Comparison of ENCODE assay signal across 1 cellular context in the genomic region with DNA sequence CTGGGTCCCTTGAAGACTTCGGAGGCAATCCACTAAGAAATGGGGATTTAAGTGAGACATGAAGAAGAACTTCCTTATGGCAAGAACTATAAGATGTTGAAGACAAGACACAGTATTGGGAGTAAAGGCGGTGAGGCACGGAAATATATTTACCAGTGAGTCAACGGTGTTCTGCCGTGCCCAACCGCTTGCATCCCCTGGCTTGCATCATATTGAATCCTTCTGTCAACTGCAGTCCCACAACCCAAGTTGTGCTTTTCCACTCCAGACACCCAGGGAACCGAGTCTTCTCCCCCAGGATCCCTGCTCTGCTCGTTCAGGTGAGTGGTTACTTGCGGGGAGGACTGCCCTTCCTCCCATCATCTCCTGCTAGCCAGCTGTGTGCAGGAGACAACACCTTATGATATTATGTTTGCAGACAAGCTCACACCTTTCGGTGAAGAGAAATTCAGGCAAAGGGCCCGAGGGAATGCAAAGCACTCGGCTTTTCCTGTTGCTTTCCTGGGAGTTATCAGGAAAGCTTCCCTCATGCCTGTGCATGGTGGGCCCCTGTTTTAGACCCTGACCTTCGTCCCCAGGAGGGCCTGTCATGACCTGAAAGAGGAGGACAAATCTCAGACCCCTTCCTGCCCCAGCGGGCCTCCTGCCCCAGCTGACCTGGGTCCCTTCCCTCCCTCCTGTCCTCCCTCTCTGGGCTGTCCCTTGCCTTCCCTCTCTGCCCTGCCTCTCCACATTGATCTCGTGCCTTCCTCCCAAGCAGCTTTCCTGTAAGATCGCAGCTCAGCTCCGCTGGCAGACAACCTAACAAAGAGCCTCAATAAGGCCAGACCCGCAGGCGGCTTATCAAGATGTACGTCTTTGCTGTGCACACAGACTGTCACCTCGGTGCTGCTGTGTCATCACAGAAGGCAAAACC.
A peak's percentile ranks its signal among the peaks of the same experiment; 100 is the strongest.
TF ChIP-seq lines count a peak whose summit lies in the region.

No MANE protein-coding gene starts in this region.

TF ChIP-seq in HepG2, 621 proteins besides CTCF, POLR2A, EP300 and RAD21 (continued from another document and continues in another):
- TF ChIP-seq ZNF891 (CRISPR knock-in tag; IDR thresholded peaks at IDR 0.05), result no peak
- TF ChIP-seq ZNF30 (CRISPR knock-in tag; IDR thresholded peaks at IDR 0.05), result no peak
- no peak for TF ChIP-seq HNRNPK (IDR thresholded peaks at IDR 0.05; ENCODE audit: low read depth, low read length, poor library complexity, severe bottlenecking)
- no peak for TF ChIP-seq REPIN1 (CRISPR knock-in tag; IDR thresholded peaks at IDR 0.05; ENCODE audit: borderline replicate concordance, low read depth)
- TF ChIP-seq KDM6A (CRISPR knock-in tag; IDR thresholded peaks at IDR 0.05; ENCODE audit: low read depth), result no peak
- peak; percentile 63 for TF ChIP-seq PHF21A (CRISPR knock-in tag; IDR thresholded peaks at IDR 0.05)
- TF ChIP-seq, protein P1, sequence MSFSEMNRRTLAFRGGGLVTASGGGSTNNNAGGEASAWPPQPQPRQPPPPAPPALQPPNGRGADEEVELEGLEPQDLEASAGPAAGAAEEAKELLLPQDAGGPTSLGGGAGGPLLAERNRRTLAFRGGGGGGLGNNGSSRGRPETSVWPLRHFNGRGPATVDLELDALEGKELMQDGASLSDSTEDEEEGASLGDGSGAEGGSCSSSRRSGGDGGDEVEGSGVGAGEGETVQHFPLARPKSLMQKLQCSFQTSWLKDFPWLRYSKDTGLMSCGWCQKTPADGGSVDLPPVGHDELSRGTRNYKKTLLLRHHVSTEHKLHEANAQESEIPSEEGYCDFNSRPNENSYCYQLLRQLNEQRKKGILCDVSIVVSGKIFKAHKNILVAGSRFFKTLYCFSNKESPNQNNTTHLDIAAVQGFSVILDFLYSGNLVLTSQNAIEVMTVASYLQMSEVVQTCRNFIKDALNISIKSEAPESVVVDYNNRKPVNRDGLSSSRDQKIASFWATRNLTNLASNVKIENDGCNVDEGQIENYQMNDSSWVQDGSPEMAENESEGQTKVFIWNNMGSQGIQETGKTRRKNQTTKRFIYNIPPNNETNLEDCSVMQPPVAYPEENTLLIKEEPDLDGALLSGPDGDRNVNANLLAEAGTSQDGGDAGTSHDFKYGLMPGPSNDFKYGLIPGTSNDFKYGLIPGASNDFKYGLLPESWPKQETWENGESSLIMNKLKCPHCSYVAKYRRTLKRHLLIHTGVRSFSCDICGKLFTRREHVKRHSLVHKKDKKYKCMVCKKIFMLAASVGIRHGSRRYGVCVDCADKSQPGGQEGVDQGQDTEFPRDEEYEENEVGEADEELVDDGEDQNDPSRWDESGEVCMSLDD (CRISPR knock-in tag; IDR thresholded peaks at IDR 0.05; ENCODE audit: borderline replicate concordance), result no peak
- TF ChIP-seq, protein P2, sequence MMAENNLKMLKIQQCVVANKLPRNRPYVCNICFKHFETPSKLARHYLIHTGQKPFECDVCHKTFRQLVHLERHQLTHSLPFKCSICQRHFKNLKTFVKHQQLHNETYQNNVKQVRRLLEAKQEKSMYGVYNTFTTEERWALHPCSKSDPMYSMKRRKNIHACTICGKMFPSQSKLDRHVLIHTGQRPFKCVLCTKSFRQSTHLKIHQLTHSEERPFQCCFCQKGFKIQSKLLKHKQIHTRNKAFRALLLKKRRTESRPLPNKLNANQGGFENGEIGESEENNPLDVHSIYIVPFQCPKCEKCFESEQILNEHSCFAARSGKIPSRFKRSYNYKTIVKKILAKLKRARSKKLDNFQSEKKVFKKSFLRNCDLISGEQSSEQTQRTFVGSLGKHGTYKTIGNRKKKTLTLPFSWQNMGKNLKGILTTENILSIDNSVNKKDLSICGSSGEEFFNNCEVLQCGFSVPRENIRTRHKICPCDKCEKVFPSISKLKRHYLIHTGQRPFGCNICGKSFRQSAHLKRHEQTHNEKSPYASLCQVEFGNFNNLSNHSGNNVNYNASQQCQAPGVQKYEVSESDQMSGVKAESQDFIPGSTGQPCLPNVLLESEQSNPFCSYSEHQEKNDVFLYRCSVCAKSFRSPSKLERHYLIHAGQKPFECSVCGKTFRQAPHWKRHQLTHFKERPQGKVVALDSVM (CRISPR knock-in tag; IDR thresholded peaks at IDR 0.05), result no peak
- TF ChIP-seq SP5 (CRISPR knock-in tag; IDR thresholded peaks at IDR 0.05; ENCODE audit: borderline replicate concordance, low read depth), result no peak
- TF ChIP-seq ZNF441 (CRISPR knock-in tag; IDR thresholded peaks at IDR 0.05; ENCODE audit: borderline replicate concordance), result no peak
- TF ChIP-seq, protein P3, sequence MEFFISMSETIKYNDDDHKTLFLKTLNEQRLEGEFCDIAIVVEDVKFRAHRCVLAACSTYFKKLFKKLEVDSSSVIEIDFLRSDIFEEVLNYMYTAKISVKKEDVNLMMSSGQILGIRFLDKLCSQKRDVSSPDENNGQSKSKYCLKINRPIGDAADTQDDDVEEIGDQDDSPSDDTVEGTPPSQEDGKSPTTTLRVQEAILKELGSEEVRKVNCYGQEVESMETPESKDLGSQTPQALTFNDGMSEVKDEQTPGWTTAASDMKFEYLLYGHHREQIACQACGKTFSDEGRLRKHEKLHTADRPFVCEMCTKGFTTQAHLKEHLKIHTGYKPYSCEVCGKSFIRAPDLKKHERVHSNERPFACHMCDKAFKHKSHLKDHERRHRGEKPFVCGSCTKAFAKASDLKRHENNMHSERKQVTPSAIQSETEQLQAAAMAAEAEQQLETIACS (CRISPR knock-in tag; IDR thresholded peaks at IDR 0.05), result no peak
- no peak for TF ChIP-seq ZNF224 (CRISPR knock-in tag; IDR thresholded peaks at IDR 0.05)
- no peak for TF ChIP-seq CHD4 (IDR thresholded peaks at IDR 0.05; ENCODE audit: borderline replicate concordance, low read length)
- no peak for TF ChIP-seq ZFAT (CRISPR knock-in tag; conservative IDR thresholded peaks at IDR 0.05)
- TF ChIP-seq, protein P4, sequence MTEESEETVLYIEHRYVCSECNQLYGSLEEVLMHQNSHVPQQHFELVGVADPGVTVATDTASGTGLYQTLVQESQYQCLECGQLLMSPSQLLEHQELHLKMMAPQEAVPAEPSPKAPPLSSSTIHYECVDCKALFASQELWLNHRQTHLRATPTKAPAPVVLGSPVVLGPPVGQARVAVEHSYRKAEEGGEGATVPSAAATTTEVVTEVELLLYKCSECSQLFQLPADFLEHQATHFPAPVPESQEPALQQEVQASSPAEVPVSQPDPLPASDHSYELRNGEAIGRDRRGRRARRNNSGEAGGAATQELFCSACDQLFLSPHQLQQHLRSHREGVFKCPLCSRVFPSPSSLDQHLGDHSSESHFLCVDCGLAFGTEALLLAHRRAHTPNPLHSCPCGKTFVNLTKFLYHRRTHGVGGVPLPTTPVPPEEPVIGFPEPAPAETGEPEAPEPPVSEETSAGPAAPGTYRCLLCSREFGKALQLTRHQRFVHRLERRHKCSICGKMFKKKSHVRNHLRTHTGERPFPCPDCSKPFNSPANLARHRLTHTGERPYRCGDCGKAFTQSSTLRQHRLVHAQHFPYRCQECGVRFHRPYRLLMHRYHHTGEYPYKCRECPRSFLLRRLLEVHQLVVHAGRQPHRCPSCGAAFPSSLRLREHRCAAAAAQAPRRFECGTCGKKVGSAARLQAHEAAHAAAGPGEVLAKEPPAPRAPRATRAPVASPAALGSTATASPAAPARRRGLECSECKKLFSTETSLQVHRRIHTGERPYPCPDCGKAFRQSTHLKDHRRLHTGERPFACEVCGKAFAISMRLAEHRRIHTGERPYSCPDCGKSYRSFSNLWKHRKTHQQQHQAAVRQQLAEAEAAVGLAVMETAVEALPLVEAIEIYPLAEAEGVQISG (CRISPR knock-in tag; IDR thresholded peaks at IDR 0.05), result peak; percentile 35; the same call in 1 of the 2 replicates
- no peak for TF ChIP-seq PTBP1 (IDR thresholded peaks at IDR 0.05; ENCODE audit: low read depth, low read length, poor library complexity, severe bottlenecking)
- TF ChIP-seq, protein P5, sequence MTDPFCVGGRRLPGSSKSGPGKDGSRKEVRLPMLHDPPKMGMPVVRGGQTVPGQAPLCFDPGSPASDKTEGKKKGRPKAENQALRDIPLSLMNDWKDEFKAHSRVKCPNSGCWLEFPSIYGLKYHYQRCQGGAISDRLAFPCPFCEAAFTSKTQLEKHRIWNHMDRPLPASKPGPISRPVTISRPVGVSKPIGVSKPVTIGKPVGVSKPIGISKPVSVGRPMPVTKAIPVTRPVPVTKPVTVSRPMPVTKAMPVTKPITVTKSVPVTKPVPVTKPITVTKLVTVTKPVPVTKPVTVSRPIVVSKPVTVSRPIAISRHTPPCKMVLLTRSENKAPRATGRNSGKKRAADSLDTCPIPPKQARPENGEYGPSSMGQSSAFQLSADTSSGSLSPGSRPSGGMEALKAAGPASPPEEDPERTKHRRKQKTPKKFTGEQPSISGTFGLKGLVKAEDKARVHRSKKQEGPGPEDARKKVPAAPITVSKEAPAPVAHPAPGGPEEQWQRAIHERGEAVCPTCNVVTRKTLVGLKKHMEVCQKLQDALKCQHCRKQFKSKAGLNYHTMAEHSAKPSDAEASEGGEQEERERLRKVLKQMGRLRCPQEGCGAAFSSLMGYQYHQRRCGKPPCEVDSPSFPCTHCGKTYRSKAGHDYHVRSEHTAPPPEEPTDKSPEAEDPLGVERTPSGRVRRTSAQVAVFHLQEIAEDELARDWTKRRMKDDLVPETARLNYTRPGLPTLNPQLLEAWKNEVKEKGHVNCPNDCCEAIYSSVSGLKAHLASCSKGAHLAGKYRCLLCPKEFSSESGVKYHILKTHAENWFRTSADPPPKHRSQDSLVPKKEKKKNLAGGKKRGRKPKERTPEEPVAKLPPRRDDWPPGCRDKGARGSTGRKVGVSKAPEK (CRISPR knock-in tag; IDR thresholded peaks at IDR 0.05; ENCODE audit: borderline replicate concordance), result no peak
- TF ChIP-seq, protein P6, sequence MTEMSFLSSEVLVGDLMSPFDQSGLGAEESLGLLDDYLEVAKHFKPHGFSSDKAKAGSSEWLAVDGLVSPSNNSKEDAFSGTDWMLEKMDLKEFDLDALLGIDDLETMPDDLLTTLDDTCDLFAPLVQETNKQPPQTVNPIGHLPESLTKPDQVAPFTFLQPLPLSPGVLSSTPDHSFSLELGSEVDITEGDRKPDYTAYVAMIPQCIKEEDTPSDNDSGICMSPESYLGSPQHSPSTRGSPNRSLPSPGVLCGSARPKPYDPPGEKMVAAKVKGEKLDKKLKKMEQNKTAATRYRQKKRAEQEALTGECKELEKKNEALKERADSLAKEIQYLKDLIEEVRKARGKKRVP (CRISPR knock-in tag; IDR thresholded peaks at IDR 0.05), result peak in 1 of 2 experiments; percentile 86; a peak in 2 of 4 replicates
- TF ChIP-seq ZNF615 (CRISPR knock-in tag; IDR thresholded peaks at IDR 0.05; ENCODE audit: borderline replicate concordance), result no peak
- TF ChIP-seq, protein P7, sequence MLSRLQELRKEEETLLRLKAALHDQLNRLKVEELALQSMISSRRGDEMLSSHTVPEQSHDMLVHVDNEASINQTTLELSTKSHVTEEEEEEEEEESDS (CRISPR knock-in tag; IDR thresholded peaks at IDR 0.05; ENCODE audit: borderline replicate concordance), result no peak
- no peak; the same call in 1 of the 2 replicates for TF ChIP-seq ZNF619 (CRISPR knock-in tag; IDR thresholded peaks at IDR 0.05)
- TF ChIP-seq KLF9 (CRISPR knock-in tag; IDR thresholded peaks at IDR 0.05; ENCODE audit: low read depth), result no peak
- TF ChIP-seq, protein P8, sequence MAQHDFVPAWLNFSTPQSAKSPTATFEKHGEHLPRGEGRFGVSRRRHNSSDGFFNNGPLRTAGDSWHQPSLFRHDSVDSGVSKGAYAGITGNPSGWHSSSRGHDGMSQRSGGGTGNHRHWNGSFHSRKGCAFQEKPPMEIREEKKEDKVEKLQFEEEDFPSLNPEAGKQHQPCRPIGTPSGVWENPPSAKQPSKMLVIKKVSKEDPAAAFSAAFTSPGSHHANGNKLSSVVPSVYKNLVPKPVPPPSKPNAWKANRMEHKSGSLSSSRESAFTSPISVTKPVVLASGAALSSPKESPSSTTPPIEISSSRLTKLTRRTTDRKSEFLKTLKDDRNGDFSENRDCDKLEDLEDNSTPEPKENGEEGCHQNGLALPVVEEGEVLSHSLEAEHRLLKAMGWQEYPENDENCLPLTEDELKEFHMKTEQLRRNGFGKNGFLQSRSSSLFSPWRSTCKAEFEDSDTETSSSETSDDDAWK (CRISPR knock-in tag; IDR thresholded peaks at IDR 0.05), result no peak
- no peak for TF ChIP-seq ZNF879 (CRISPR knock-in tag; IDR thresholded peaks at IDR 0.05)
- 0 out of 2 replicates have a peak, but pooled peaks have one; percentile 31 for TF ChIP-seq ZSCAN25 (CRISPR knock-in tag; IDR thresholded peaks at IDR 0.05)
- TF ChIP-seq, protein P9, sequence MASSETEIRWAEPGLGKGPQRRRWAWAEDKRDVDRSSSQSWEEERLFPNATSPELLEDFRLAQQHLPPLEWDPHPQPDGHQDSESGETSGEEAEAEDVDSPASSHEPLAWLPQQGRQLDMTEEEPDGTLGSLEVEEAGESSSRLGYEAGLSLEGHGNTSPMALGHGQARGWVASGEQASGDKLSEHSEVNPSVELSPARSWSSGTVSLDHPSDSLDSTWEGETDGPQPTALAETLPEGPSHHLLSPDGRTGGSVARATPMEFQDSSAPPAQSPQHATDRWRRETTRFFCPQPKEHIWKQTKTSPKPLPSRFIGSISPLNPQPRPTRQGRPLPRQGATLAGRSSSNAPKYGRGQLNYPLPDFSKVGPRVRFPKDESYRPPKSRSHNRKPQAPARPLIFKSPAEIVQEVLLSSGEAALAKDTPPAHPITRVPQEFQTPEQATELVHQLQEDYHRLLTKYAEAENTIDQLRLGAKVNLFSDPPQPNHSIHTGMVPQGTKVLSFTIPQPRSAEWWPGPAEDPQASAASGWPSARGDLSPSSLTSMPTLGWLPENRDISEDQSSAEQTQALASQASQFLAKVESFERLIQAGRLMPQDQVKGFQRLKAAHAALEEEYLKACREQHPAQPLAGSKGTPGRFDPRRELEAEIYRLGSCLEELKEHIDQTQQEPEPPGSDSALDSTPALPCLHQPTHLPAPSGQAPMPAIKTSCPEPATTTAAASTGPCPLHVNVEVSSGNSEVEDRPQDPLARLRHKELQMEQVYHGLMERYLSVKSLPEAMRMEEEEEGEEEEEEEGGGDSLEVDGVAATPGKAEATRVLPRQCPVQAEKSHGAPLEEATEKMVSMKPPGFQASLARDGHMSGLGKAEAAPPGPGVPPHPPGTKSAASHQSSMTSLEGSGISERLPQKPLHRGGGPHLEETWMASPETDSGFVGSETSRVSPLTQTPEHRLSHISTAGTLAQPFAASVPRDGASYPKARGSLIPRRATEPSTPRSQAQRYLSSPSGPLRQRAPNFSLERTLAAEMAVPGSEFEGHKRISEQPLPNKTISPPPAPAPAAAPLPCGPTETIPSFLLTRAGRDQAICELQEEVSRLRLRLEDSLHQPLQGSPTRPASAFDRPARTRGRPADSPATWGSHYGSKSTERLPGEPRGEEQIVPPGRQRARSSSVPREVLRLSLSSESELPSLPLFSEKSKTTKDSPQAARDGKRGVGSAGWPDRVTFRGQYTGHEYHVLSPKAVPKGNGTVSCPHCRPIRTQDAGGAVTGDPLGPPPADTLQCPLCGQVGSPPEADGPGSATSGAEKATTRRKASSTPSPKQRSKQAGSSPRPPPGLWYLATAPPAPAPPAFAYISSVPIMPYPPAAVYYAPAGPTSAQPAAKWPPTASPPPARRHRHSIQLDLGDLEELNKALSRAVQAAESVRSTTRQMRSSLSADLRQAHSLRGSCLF (CRISPR knock-in tag; IDR thresholded peaks at IDR 0.05; ENCODE audit: borderline replicate concordance), result no peak
- TF ChIP-seq, protein P10, sequence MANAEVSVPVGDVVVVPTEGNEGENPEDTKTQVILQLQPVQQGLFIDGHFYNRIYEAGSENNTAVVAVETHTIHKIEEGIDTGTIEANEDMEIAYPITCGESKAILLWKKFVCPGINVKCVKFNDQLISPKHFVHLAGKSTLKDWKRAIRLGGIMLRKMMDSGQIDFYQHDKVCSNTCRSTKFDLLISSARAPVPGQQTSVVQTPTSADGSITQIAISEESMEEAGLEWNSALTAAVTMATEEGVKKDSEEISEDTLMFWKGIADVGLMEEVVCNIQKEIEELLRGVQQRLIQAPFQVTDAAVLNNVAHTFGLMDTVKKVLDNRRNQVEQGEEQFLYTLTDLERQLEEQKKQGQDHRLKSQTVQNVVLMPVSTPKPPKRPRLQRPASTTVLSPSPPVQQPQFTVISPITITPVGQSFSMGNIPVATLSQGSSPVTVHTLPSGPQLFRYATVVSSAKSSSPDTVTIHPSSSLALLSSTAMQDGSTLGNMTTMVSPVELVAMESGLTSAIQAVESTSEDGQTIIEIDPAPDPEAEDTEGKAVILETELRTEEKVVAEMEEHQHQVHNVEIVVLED (CRISPR knock-in tag; IDR thresholded peaks at IDR 0.05; ENCODE audit: borderline replicate concordance), result no peak
- no peak for TF ChIP-seq SMAD3 (CRISPR knock-in tag; IDR thresholded peaks at IDR 0.05)
- TF ChIP-seq TCF12 (IDR thresholded peaks at IDR 0.05), result no peak
- no peak for TF ChIP-seq TCF12 (CRISPR knock-in tag; IDR thresholded peaks at IDR 0.05)
